ENCODE assay signal across 8 cellular contexts in the genomic region with DNA sequence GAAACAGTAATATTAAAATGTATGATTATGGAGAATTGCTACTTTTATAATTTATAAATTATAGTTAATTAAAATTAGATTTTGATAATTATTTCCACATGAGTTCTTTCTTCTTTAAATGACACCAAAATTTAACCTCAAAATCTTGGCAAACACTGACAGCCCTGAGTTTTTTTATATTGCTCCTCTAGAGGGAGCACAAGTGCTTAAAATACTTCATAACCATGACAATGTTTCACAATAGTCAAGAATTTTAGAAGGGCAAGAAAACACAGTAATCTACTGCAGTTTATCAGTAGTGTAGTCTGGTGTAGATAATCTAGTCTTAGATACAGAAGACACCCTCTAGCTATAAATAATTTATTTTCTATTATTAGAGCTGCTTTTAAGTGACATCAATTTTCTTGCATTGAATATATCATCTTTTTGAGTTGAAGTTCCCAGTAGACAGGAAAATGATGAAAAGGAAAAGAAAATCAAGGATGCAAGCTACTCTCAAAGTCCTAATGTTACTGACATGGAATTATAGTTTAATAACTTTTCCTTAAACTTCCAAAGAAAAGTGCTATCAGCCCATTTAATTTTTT. TPM values are rescaled to one million over a fixed set of nuclear protein-coding genes. Genes with fewer than 3 reads are reported as not detected.
DNase-seq lines count a peak whose midpoint lies in the region; ATAC-seq, FAIRE-seq and TF ChIP-seq lines count a peak whose summit lies in the region.

No MANE protein-coding gene starts in this region.

- TF ChIP-seq EP300 in HepG2 (IDR thresholded peaks at IDR 0.05; ENCODE audit: low read depth in 2 of 2, low read length in 2 of 2) (no peak), HepG2 (CRISPR knock-in tag; IDR thresholded peaks at IDR 0.05; ENCODE audit: borderline replicate concordance) (no peak)

- H3K27me3 Mint-ChIP-seq in activated CD4-positive, alpha-beta memory T cell treated with anti-CD3 and anti-CD28 coated beads for 36 hours, result no peaks in the 10 kb centered on the region

- intact Hi-C loops in HepG2 (cut with micrococcal nuclease; ENCODE audit: unreplicated experiment), result loop anchor here (1.0 to 10.0 kb wide), 2 partner anchors 174 to 665 kb away; no protein-coding TSS in a partner anchor
- intact Hi-C loops in activated CD4-positive, alpha-beta memory T cell treated with anti-CD3 and anti-CD28 coated beads for 36 hours (cut with micrococcal nuclease), result loop anchor here (1.0 kb wide), 2 partner anchors 118 to 174 kb away; no protein-coding TSS in a partner anchor

- TF ChIP-seq POLR2A in HepG2 (IDR thresholded peaks at IDR 0.05; ENCODE audit: insufficient read depth in 1 of 2, low read depth in 2 of 2, low read length in 2 of 2), result no peak

- H3K27ac Mint-ChIP-seq in activated CD4-positive, alpha-beta memory T cell treated with anti-CD3 and anti-CD28 coated beads for 36 hours, result no peak overlapping the region

- no peaks in the 10 kb centered on the region for H3K79me2 ChIP-seq in HepG2 (ENCODE audit: insufficient read depth, low read length)

- no peak overlapping the region for H3K4me3 ChIP-seq in HepG2 (replicated peaks in 1 of 3; ENCODE audit: insufficient read depth in 1 of 3, low read depth in 2 of 3, low read length in 3 of 3)

- POLR2A ChIA-PET in HEK293T (lab: Yijun Ruan, JAX), result no interaction called here
- POLR2A ChIA-PET in HepG2 (lab: Yijun Ruan, JAX), result no interaction called here
- POLR2A ChIA-PET in activated CD4-positive, alpha-beta memory T cell treated with anti-CD3 and anti-CD28 coated beads for 36 hours (lab: Charles Lee), result interaction anchor here (1.0 kb wide), 1 partner anchor 14 kb away, joined by 4 read pairs; the partner anchor contains the start of gene PTGER2

- no peaks in the 10 kb centered on the region for H4K20me1 ChIP-seq in HepG2 (ENCODE audit: insufficient read depth, low read length)

- H3K4me3 Mint-ChIP-seq in activated CD4-positive, alpha-beta memory T cell treated with anti-CD3 and anti-CD28 coated beads for 36 hours, result no peak overlapping the region

- H3K36me3 Mint-ChIP-seq in activated CD4-positive, alpha-beta memory T cell treated with anti-CD3 and anti-CD28 coated beads for 36 hours, result no peaks in the 10 kb centered on the region

- in situ Hi-C loops in HepG2 (cut with HindIII; ENCODE audit: extremely low pct_ligation_motif_present, low pct_unique_long_range_greater_than_20kb), result loop anchor here (5.0 kb wide), 1 partner anchor 173 kb away; no protein-coding TSS in a partner anchor

- H3K36me3 ChIP-seq in HepG2 (replicated peaks in 1 of 2; ENCODE audit: control insufficient read depth in 1 of 2, insufficient read depth in 2 of 2, low read length in 2 of 2), result no peaks in the 10 kb centered on the region

- peaks cover 34% of the 10 kb centered on the region for H3K4me1 Mint-ChIP-seq in activated CD4-positive, alpha-beta memory T cell treated with anti-CD3 and anti-CD28 coated beads for 36 hours (ENCODE audit: low read depth)

- FAIRE-seq in HepG2 (lab: Jason Lieb, UNC), result peak; percentile 73

- ATAC-seq in HepG2 (0 out of 3 replicates have a peak, but pooled peaks have one; percentile 30), GM18520 (IDR thresholded peaks at IDR 0.05; ENCODE audit: unreplicated experiment) (no peak)

- no peak overlapping the region for H3K9ac ChIP-seq in HepG2 (ENCODE audit: insufficient read depth, low read depth, low read length)

- peak; percentile 66 for TF ChIP-seq CTCF in HepG2 (CRISPR knock-in tag; IDR thresholded peaks at IDR 0.05)

- peaks cover 0 to 4% of the 10 kb centered on the region in 2 experiments; a peak in 1 of 5 replicates for H3K27me3 ChIP-seq in HepG2 (ENCODE audit: control insufficient read depth in 1 of 2, insufficient read depth in 2 of 2, low read length in 2 of 2)

- DNase-seq in DMS114 treated with DMSO at 0.1 percent for 48 hours (lab: John Stamatoyannopoulos, UW; ENCODE audit: unreplicated experiment) (peak; percentile 51), HEK293T (ENCODE audit: extremely low spot score) (peak; percentile 43), NOMO-1 (lab: John Stamatoyannopoulos, UW; ENCODE audit: unreplicated experiment in 2 of 2) (peak; percentile 77 to 87), cerebellum (ENCODE audit: low spot score) (peak; percentile 49), HepG2 (ENCODE audit: low spot score) (peak; percentile 59), islet precursor cell (no peak)
- no peak for DNase-seq in activated CD4-positive, alpha-beta memory T cell treated with anti-CD3 and anti-CD28 coated beads for 36 hours

- no peaks in the 10 kb centered on the region for H3K9me3 ChIP-seq in HepG2 (ENCODE audit: low read length)

- no peak overlapping the region for H2AFZ ChIP-seq in HepG2 (ENCODE audit: low read length)

- TF ChIP-seq RAD21 in HepG2 (CRISPR knock-in tag; IDR thresholded peaks at IDR 0.05), result peak; percentile 19; the same call in 1 of the 2 replicates

- no peak overlapping the region for H3K27ac ChIP-seq in HepG2 (ENCODE audit: extremely low read length, insufficient read depth, low read length)

- no TSS peak for BruUV-seq in HepG2 (replicated peaks; lab: Mats Ljungman, UMichigan)

- H3K4me1 ChIP-seq in HepG2 (ENCODE audit: insufficient read depth, low read length), result no peaks in the 10 kb centered on the region

- CTCF ChIA-PET in HEK293T (lab: Yijun Ruan, JAX), result interaction anchor here (0.6 to 1.2 kb wide), 9 partner anchors 10 to 230 kb away, joined by 3 to 11 read pairs (median 3); no protein-coding TSS in a partner anchor
- CTCF ChIA-PET in HepG2 (lab: Yijun Ruan, JAX; ENCODE audit: low intra/inter-chr PET ratio, low total read pairs), result interaction anchor here (1.1 to 1.4 kb wide), 2 partner anchors 174 to 351 kb away, joined by 3 to 16 read pairs; no protein-coding TSS in a partner anchor
- CTCF ChIA-PET in activated CD4-positive, alpha-beta memory T cell treated with anti-CD3 and anti-CD28 coated beads for 36 hours (lab: Charles Lee), result interaction anchor here (0.6 to 3.8 kb wide), 26 partner anchors 9 to 661 kb away, joined by 3 to 28 read pairs (median 4); partner anchors contain the start of genes GPR137C, PTGDR, PTGER2 and TXNDC16

- H3K4me2 ChIP-seq in HepG2 (ENCODE audit: low read depth, low read length), result no peak overlapping the region

- no peaks in the 10 kb centered on the region for H3K9me3 Mint-ChIP-seq in activated CD4-positive, alpha-beta memory T cell treated with anti-CD3 and anti-CD28 coated beads for 36 hours

TF ChIP-seq in HEK293T, 16 proteins besides CTCF, POLR2A, EP300 and RAD21 (continues in another document):
- TF ChIP-seq L3MBTL2 (conservative IDR thresholded peaks at IDR 0.05) (no peak), FOXK2 (IDR thresholded peaks at IDR 0.05) (no peak)

TF ChIP-seq in HepG2, 621 proteins besides CTCF, POLR2A, EP300 and RAD21 (continues in another document):
- TF ChIP-seq SMC3 (IDR thresholded peaks at IDR 0.05; ENCODE audit: low read length), result peak; percentile 65

RNA-seq across cellular contexts. Expression of gene PTGER2, which starts 14.3 kb away (rescaled TPM):
- total RNA-seq in cerebellum, result 0.45 TPM
- total RNA-seq in HepG2 (2016; rRNA removed; fragmentation: Illumina TruSeq; extraction: Trizol), result not detected in 2 replicates
- not detected in 2 replicates for total RNA-seq in HepG2 (2016; cell fraction: cytosol; rRNA removed; fragmentation: Illumina TruSeq; extraction: Trizol; ENCODE audit: low read depth)
- not detected in 2 replicates for total RNA-seq in HepG2 (2016; cell fraction: insoluble cytoplasmic fraction; rRNA removed; fragmentation: Illumina TruSeq; extraction: Trizol)
- not detected in 2 replicates for total RNA-seq in HepG2 (2016; cell fraction: membrane; rRNA removed; fragmentation: Illumina TruSeq; extraction: Trizol)
- total RNA-seq in HepG2 (2016; cell fraction: nucleus; rRNA removed; fragmentation: Illumina TruSeq; extraction: Trizol), result not detected in 2 replicates
- not detected in 2 replicates for polyA plus RNA-seq in HepG2 (2011; rRNA removed)
- polyA plus RNA-seq in HepG2 (2011; cell fraction: cytosol; rRNA removed), result not detected in 2 replicates
- polyA plus RNA-seq in HepG2 (2011; cell fraction: nucleus; rRNA removed), result not detected in 2 replicates
- not detected in 2 replicates for polyA plus RNA-seq in HepG2 (2012)
- not detected in 2 replicates for polyA plus RNA-seq in HepG2 (2016; cell fraction: cytosol; fragmentation: Illumina TruSeq; extraction: Trizol; ENCODE audit: low read depth)
- not detected in 2 replicates for polyA plus RNA-seq in HepG2 (2016; cell fraction: insoluble cytoplasmic fraction; fragmentation: Illumina TruSeq; extraction: Trizol; ENCODE audit: low read depth)
- not detected in 2 replicates for polyA plus RNA-seq in HepG2 (2016; cell fraction: membrane; fragmentation: Illumina TruSeq; extraction: Trizol; ENCODE audit: low read depth)
- not detected in 2 replicates for polyA plus RNA-seq in HepG2 (2016; cell fraction: nucleus; fragmentation: Illumina TruSeq; extraction: Trizol; ENCODE audit: insufficient read depth, low read depth)
- polyA minus RNA-seq in HepG2 (2011; rRNA and poly(A)+ RNA removed; ENCODE audit: low replicate concordance), result not detected in 2 replicates
- polyA minus RNA-seq in HepG2 (2011; cell fraction: cytosol; rRNA and poly(A)+ RNA removed), result not detected in 2 replicates
- polyA minus RNA-seq in HepG2 (2011; cell fraction: nucleus; rRNA and poly(A)+ RNA removed), result not detected in 2 replicates
- 10 to 100 TPM; 10.7 to 12.9 TPM for total RNA-seq in activated CD4-positive, alpha-beta memory T cell treated with anti-CD3 and anti-CD28 coated beads for 36 hours

RNA-seq across cellular contexts. Expression of gene PTGDR, which starts 32.3 kb away (rescaled TPM):
- total RNA-seq in cerebellum (0.36 TPM), HepG2 (2016; rRNA removed; fragmentation: Illumina TruSeq; extraction: Trizol) (not detected in 2 replicates)
- not detected in 2 replicates for total RNA-seq in HepG2 (2016; cell fraction: cytosol; rRNA removed; fragmentation: Illumina TruSeq; extraction: Trizol; ENCODE audit: low read depth)
- total RNA-seq in HepG2 (2016; cell fraction: insoluble cytoplasmic fraction; rRNA removed; fragmentation: Illumina TruSeq; extraction: Trizol), result not detected in 2 replicates
- total RNA-seq in HepG2 (2016; cell fraction: membrane; rRNA removed; fragmentation: Illumina TruSeq; extraction: Trizol), result not detected in 2 replicates
- total RNA-seq in HepG2 (2016; cell fraction: nucleus; rRNA removed; fragmentation: Illumina TruSeq; extraction: Trizol), result not detected in 2 replicates
- not detected in 2 replicates for polyA plus RNA-seq in HepG2 (2011; rRNA removed)
- not detected in 2 replicates for polyA plus RNA-seq in HepG2 (2011; cell fraction: cytosol; rRNA removed)
- polyA plus RNA-seq in HepG2 (2011; cell fraction: nucleus; rRNA removed), result not detected in 2 replicates
- not detected in 2 replicates for polyA plus RNA-seq in HepG2 (2012)
- not detected in 2 replicates for polyA plus RNA-seq in HepG2 (2016; cell fraction: cytosol; fragmentation: Illumina TruSeq; extraction: Trizol; ENCODE audit: low read depth)
- not detected in 2 replicates for polyA plus RNA-seq in HepG2 (2016; cell fraction: insoluble cytoplasmic fraction; fragmentation: Illumina TruSeq; extraction: Trizol; ENCODE audit: low read depth)
- polyA plus RNA-seq in HepG2 (2016; cell fraction: membrane; fragmentation: Illumina TruSeq; extraction: Trizol; ENCODE audit: low read depth), result not detected in 2 replicates
- not detected in 2 replicates for polyA plus RNA-seq in HepG2 (2016; cell fraction: nucleus; fragmentation: Illumina TruSeq; extraction: Trizol; ENCODE audit: insufficient read depth, low read depth)
- polyA minus RNA-seq in HepG2 (2011; rRNA and poly(A)+ RNA removed; ENCODE audit: low replicate concordance), result not detected in 2 replicates
- not detected in 2 replicates for polyA minus RNA-seq in HepG2 (2011; cell fraction: cytosol; rRNA and poly(A)+ RNA removed)
- not detected in 2 replicates for polyA minus RNA-seq in HepG2 (2011; cell fraction: nucleus; rRNA and poly(A)+ RNA removed)
- total RNA-seq in activated CD4-positive, alpha-beta memory T cell treated with anti-CD3 and anti-CD28 coated beads for 36 hours, result under 1 TPM; 0.12 TPM

Comparison
In these comparisons a context has a peak if more than half of its experiments do, and no peak if none do; other contexts are left out.
1. DNase-seq: peak in DMS114 treated with DMSO at 0.1 percent for 48 hours (single experiment), HEK293T (single experiment), NOMO-1 (2 of 2), cerebellum (single experiment) and HepG2 (single experiment); none in islet precursor cell (single experiment) and activated CD4-positive, alpha-beta memory T cell treated with anti-CD3 and anti-CD28 coated beads for 36 hours (single experiment).